Comparison of ENCODE assay signal across 23 cellular contexts in genomic region chr15:98363416-98363815, GRCh38.
DNase-seq lines count a peak whose midpoint lies in the region; ATAC-seq, FAIRE-seq and TF ChIP-seq lines count a peak whose summit lies in the region.
"Had no signal": no experiment of that assay in that cellular context is flagged by ENCODE, and none has a peak within 500 bp of the region (broad histone marks: within the 10 kb centered on the region; RNA-seq: fewer than 3 reads in every experiment).

No MANE protein-coding gene starts in this region.

- peak; percentile 78 to 85; a peak in 5 of 6 replicates for ATAC-seq in A549
- peak; percentile 7 for ATAC-seq in activated T-helper 17 cell treated with anti-CD3 and anti-CD28 coated beads, Interleukin-2, amount 50 U/mL, for 72 hours (replicated peaks)
- ATAC-seq in foreskin keratinocyte: no peak

- no peak overlapping the region for H3K4me2 ChIP-seq in A549

- H3K9me3 ChIP-seq in A549: no peaks in the 10 kb centered on the region

- no peak overlapping the region for H3K27ac ChIP-seq in A549
- no peak overlapping the region for H3K27ac ChIP-seq in foreskin keratinocyte
- H3K27ac ChIP-seq: RWPE1 had no signal

- H3K4me1 Mint-ChIP-seq in HFFc6 (ENCODE audit: low read depth): peaks cover 22% of the 10 kb centered on the region
- H3K4me1 Mint-ChIP-seq in activated T-helper 17 cell treated with anti-CD3 and anti-CD28 coated beads, Interleukin-2, amount 50 U/mL, for 72 hours: no peaks in the 10 kb centered on the region
- no peaks in the 10 kb centered on the region for H3K4me1 Mint-ChIP-seq in osteocyte (ENCODE audit: unreplicated experiment)
- H3K4me1 Mint-ChIP-seq: B cell had no signal

- H3K4me1 ChIP-seq in A549 (no peaks in the 10 kb centered on the region), foreskin keratinocyte (no peaks in the 10 kb centered on the region)

- CTCF ChIA-PET in A549 (lab: Yijun Ruan, JAX): interaction anchor here (0.5 kb wide), 1 partner anchor 671 kb away, joined by 3 read pairs; no protein-coding TSS in a partner anchor

- H3K4me3 Mint-ChIP-seq in HFFc6 (peak overlapping the region; percentile 73; the same call in 1 of the 2 replicates), osteocyte (ENCODE audit: unreplicated experiment) (no peak overlapping the region)
- H3K4me3 Mint-ChIP-seq in activated T-helper 17 cell treated with anti-CD3 and anti-CD28 coated beads, Interleukin-2, amount 50 U/mL, for 72 hours: no peak overlapping the region
- H3K4me3 Mint-ChIP-seq: B cell had no signal

- no peaks in the 10 kb centered on the region; the same call in 1 of the 2 replicates for H3K9me3 Mint-ChIP-seq in HFFc6
- peaks cover 3% of the 10 kb centered on the region for H3K9me3 Mint-ChIP-seq in activated T-helper 17 cell treated with anti-CD3 and anti-CD28 coated beads, Interleukin-2, amount 50 U/mL, for 72 hours
- no peaks in the 10 kb centered on the region for H3K9me3 Mint-ChIP-seq in osteocyte (ENCODE audit: unreplicated experiment)

- no peaks in the 10 kb centered on the region for H3K27me3 ChIP-seq in foreskin keratinocyte

- TF ChIP-seq CTCF in A549 (IDR thresholded peaks at IDR 0.05) (no peak), HFFc6 (IDR thresholded peaks at IDR 0.05) (no peak), osteocyte (IDR thresholded peaks at IDR 0.05) (no peak), foreskin keratinocyte (conservative IDR thresholded peaks at IDR 0.05) (no peak)

- POLR2A ChIA-PET in A549 (lab: Yijun Ruan, JAX): no interaction called here

- H3K27me3 Mint-ChIP-seq in HFFc6 (ENCODE audit: insufficient read depth) (peaks cover 2% of the 10 kb centered on the region; the same call in 1 of the 2 replicates), osteocyte (ENCODE audit: unreplicated experiment) (no peaks in the 10 kb centered on the region)
- peaks cover 9% of the 10 kb centered on the region for H3K27me3 Mint-ChIP-seq in activated T-helper 17 cell treated with anti-CD3 and anti-CD28 coated beads, Interleukin-2, amount 50 U/mL, for 72 hours
- H3K27me3 Mint-ChIP-seq: B cell had no signal

- no peak for TF ChIP-seq POLR2A in A549 (IDR thresholded peaks at IDR 0.05; ENCODE audit: low read length)

- H3K4me3 ChIP-seq in A549: no peak overlapping the region

- peak overlapping the region; percentile 19 for H3K27ac Mint-ChIP-seq in HFFc6
- H3K27ac Mint-ChIP-seq in activated T-helper 17 cell treated with anti-CD3 and anti-CD28 coated beads, Interleukin-2, amount 50 U/mL, for 72 hours: no peak overlapping the region
- H3K27ac Mint-ChIP-seq in osteocyte (ENCODE audit: unreplicated experiment): no peak overlapping the region
- H3K27ac Mint-ChIP-seq: B cell had no signal

- TF ChIP-seq RAD21 in A549 (conservative IDR thresholded peaks at IDR 0.05 in 1 of 2, IDR thresholded peaks at IDR 0.05 in 1 of 2): no peak

- no peak for FAIRE-seq in A549 (lab: Jason Lieb, UNC)
- FAIRE-seq: A204.1, D721Med, H54 had no signal

- H3K36me3 Mint-ChIP-seq in HFFc6 (ENCODE audit: low read depth) (no peaks in the 10 kb centered on the region), osteocyte (ENCODE audit: unreplicated experiment) (no peaks in the 10 kb centered on the region)
- no peaks in the 10 kb centered on the region for H3K36me3 Mint-ChIP-seq in activated T-helper 17 cell treated with anti-CD3 and anti-CD28 coated beads, Interleukin-2, amount 50 U/mL, for 72 hours (ENCODE audit: low read depth)

- DNase-seq in A549 (ENCODE audit: low read depth in 1 of 2, low spot score in 1 of 2) (no peak), HFFc6 (no peak), osteocyte (ENCODE audit: extremely low spot score, unreplicated experiment) (peak; percentile 56), foreskin keratinocyte (no peak), DMS79 treated with DMSO at 0.1 percent for 48 hours (lab: John Stamatoyannopoulos, UW) (no peak), NCI-H2029 treated with DMSO at 0.1 percent for 48 hours (lab: John Stamatoyannopoulos, UW) (no peak)
- DNase-seq: DMS53, GF-D8, KG1, NCI-H1092 treated with DMSO at 0.1 percent for 48 hours, NCI-H146, NCI-H2081 treated with DMSO at 0.1 percent for 48 hours, NCI-H2171 treated with DMSO at 0.1 percent for 48 hours, NCI-H446, NCI-H526, SIG-M5, T-helper 1 cell had no signal

- TF ChIP-seq EP300 in A549 (IDR thresholded peaks at IDR 0.05): no peak

- 32% methylated on average over 2 of the region's 2 CpGs for WGBS in A549 (ENCODE audit: missing lambda C conversion rate)

TF ChIP-seq in A549, 52 proteins besides CTCF, POLR2A, EP300 and RAD21:
- TF ChIP-seq CHD4 (IDR thresholded peaks at IDR 0.05; ENCODE audit: borderline replicate concordance) (no peak), HDAC2 (IDR thresholded peaks at IDR 0.05) (no peak), TFCP2L1 (CRISPR knock-in tag; IDR thresholded peaks at IDR 0.05) (no peak), CBX8 (IDR thresholded peaks at IDR 0.05) (no peak), ZSCAN20 (CRISPR knock-in tag; IDR thresholded peaks at IDR 0.05) (no peak), TP53 (CRISPR knock-in tag; IDR thresholded peaks at IDR 0.05) (no peak), GATA3 (IDR thresholded peaks at IDR 0.05; ENCODE audit: borderline replicate concordance) (no peak), EHMT2 (IDR thresholded peaks at IDR 0.05; ENCODE audit: low read depth) (no peak), RFX5 (IDR thresholded peaks at IDR 0.05) (no peak), SREBF2 (IDR thresholded peaks at IDR 0.05) (no peak), PHF8 (IDR thresholded peaks at IDR 0.05; ENCODE audit: borderline replicate concordance, low read depth) (no peak), BHLHE40 (IDR thresholded peaks at IDR 0.05; ENCODE audit: low read depth, low read length) (no peak), POLR2AphosphoS2 (conservative IDR thresholded peaks at IDR 0.05; ENCODE audit: low read length) (no peak), KDM5A (IDR thresholded peaks at IDR 0.05) (no peak), PBX3 (IDR thresholded peaks at IDR 0.05) (no peak), ESRRA (IDR thresholded peaks at IDR 0.05; ENCODE audit: borderline replicate concordance, low read length) (no peak), CBX2 (IDR thresholded peaks at IDR 0.05; ENCODE audit: borderline replicate concordance, low read depth) (no peak), ATOH8 (CRISPR knock-in tag; IDR thresholded peaks at IDR 0.05; ENCODE audit: low read depth) (no peak)
TF ChIP-seq in A549: peak in this region for 0.
